9 cellular contexts compared by ENCODE assay signal in genomic region chr19:43774103-43774939, GRCh38. TPM values are rescaled to one million over a fixed set of nuclear protein-coding genes. Genes with fewer than 3 reads are reported as not detected.
DNase-seq lines count a peak whose midpoint lies in the region; ATAC-seq, FAIRE-seq and TF ChIP-seq lines count a peak whose summit lies in the region.
"Had no signal": no experiment of that assay in that cellular context is flagged by ENCODE, and none has a peak within 500 bp of the region (broad histone marks: within the 10 kb centered on the region; RNA-seq: fewer than 3 reads in every experiment).

No MANE protein-coding gene starts in this region.

- peaks cover 68% of the 10 kb centered on the region for H3K79me2 ChIP-seq in K562 (ENCODE audit: control insufficient read depth, insufficient read depth, low read length)

- TF ChIP-seq CTCF in K562 (IDR thresholded peaks at IDR 0.05 in 2 of 3, conservative IDR thresholded peaks at IDR 0.05 in 1 of 3; ENCODE audit: insufficient read depth in 2 of 3, low read depth in 1 of 3, low read length in 3 of 3) = peak; percentile 86 to 99 (median 99)

- H3K36me3 ChIP-seq in K562 (ENCODE audit: control insufficient read depth, insufficient read depth, low read length) = peaks cover 35% of the 10 kb centered on the region
- no peaks in the 10 kb centered on the region for H3K36me3 ChIP-seq in iPS DF 6.9 (ENCODE audit: control insufficient read depth, insufficient read depth, low read length)

- TF ChIP-seq RAD21 in K562 (CRISPR knock-in tag; conservative IDR thresholded peaks at IDR 0.05 in 1 of 2, IDR thresholded peaks at IDR 0.05 in 1 of 2) = peak; percentile 68 to 76

- H2AFZ ChIP-seq in K562 (ENCODE audit: low read depth, low read length) = peak overlapping the region; percentile 90

- in situ Hi-C loops in K562 (cut with MboI) = no loop called here

- intact Hi-C loops in K562 (cut with micrococcal nuclease) = loop anchor here (1.0 kb wide), 1 partner anchor 11 kb away; no protein-coding TSS in a partner anchor

- H3K4me1 ChIP-seq in K562 (replicated peaks in 1 of 2; ENCODE audit: control insufficient read depth in 2 of 2, insufficient read depth in 2 of 2, low read length in 2 of 2) (peaks cover 61 to 63% of the 10 kb centered on the region in 2 experiments), iPS DF 6.9 (ENCODE audit: control insufficient read depth, insufficient read depth, low read length) (peaks cover 1% of the 10 kb centered on the region; the same call in 1 of the 2 replicates)

- peak overlapping the region; percentile 95 for H3K27ac ChIP-seq in K562 (ENCODE audit: extremely low read depth, low read depth, low read length)
- H3K27ac ChIP-seq in iPS DF 6.9 (ENCODE audit: low read length) = no peak overlapping the region

- TF ChIP-seq POLR2A in K562 (conservative IDR thresholded peaks at IDR 0.05) = peak; percentile 65; the same call in 1 of the 2 replicates

- CTCF ChIA-PET in K562 (lab: Yijun Ruan, JAX; ENCODE audit: low intra/inter-chr PET ratio) = interaction anchor here (0.7 to 2.0 kb wide), 3 partner anchors 8 to 29 kb away, joined by 3 to 14 read pairs (median 4); no protein-coding TSS in a partner anchor

- H3K9me1 ChIP-seq in K562 (ENCODE audit: control insufficient read depth, insufficient read depth, low read length) = no peaks in the 10 kb centered on the region

- POLR2A ChIA-PET in K562 (lab: Yijun Ruan, JAX) = interaction anchor here (0.6 to 9.9 kb wide), 5 partner anchors 8 to 316 kb away, joined by 3 to 71 read pairs (median 16); partner anchors contain the start of gene SMG9

- peak overlapping the region; percentile 80 to 92 for H3K9ac ChIP-seq in K562 (ENCODE audit: insufficient read depth in 1 of 2, low read depth in 2 of 2, low read length in 2 of 2)

- H3K27me3 ChIP-seq in K562 (ENCODE audit: control insufficient read depth in 2 of 2, insufficient read depth in 2 of 2, low read length in 2 of 2) (no peaks in the 10 kb centered on the region), iPS DF 6.9 (ENCODE audit: control insufficient read depth, insufficient read depth, low read length) (peaks cover 11% of the 10 kb centered on the region; the same call in 1 of the 2 replicates)

- DNase-seq in ELR (ENCODE audit: low read depth) (peak; percentile 80), K562 (ENCODE audit: extremely low read depth in 1 of 4, low spot score in 3 of 4) (peak; percentile 96 to 98 (median 97)), iPS DF 6.9 (ENCODE audit: low read depth, low spot score) (no peak), retina (peak; percentile 89), NCI-H526 treated with DMSO at 0.1 percent for 48 hours (lab: John Stamatoyannopoulos, UW) (no peak), NCI-H1436 treated with DMSO at 0.1 percent for 48 hours (lab: John Stamatoyannopoulos, UW) (no peak)
- no peak for DNase-seq in central memory CD4-positive, alpha-beta T cell
- DNase-seq: NCI-H1048 had no signal

- no peaks in the 10 kb centered on the region for H4K20me1 ChIP-seq in K562 (replicated peaks; ENCODE audit: control insufficient read depth, insufficient read depth, low read length)

- TF ChIP-seq EP300 in K562 (IDR thresholded peaks at IDR 0.05; ENCODE audit: low read length) = peak; percentile 98

- no TSS peak for BruUV-seq in K562 (replicated peaks; lab: Mats Ljungman, UMichigan)

- peak overlapping the region; percentile 92 for H3K4me2 ChIP-seq in K562 (ENCODE audit: insufficient read depth, low read length)

- ATAC-seq in K562 (peak; percentile 88), HG02678 (IDR thresholded peaks at IDR 0.05; ENCODE audit: unreplicated experiment) (no peak)

- H3K4me3 ChIP-seq in K562 (peak overlapping the region; percentile 51), iPS DF 6.9 (ENCODE audit: low read length) (peak overlapping the region; percentile 19; the same call in 1 of the 2 replicates)

- WGBS in K562 (ENCODE audit: insufficient coverage, low coverage, missing lambda C conversion rate) = 2% methylated on average over 37 of the region's 63 CpGs
- WGBS in iPS DF 6.9 (ENCODE audit: insufficient coverage, insufficient read length) = no CpG with 5 or more reads among the region's 63 CpGs

- H3K9me3 ChIP-seq in K562 (replicated peaks; ENCODE audit: control insufficient read depth, insufficient read depth, low read depth, low read length) (no peaks in the 10 kb centered on the region), iPS DF 6.9 (ENCODE audit: control insufficient read depth, insufficient read depth, low read length) (no peaks in the 10 kb centered on the region)

- peak; percentile 79 for FAIRE-seq in K562 (lab: Jason Lieb, UNC)

RNA-seq across cellular contexts. Expression of gene KCNN4, which starts 6.5 kb away (rescaled TPM):
- 29.9 and 77.4 TPM in 2 replicates for total RNA-seq in K562 (2011; cell fraction: chromatin; rRNA removed; ENCODE audit: low replicate concordance)
- total RNA-seq in K562 (2011; cell fraction: nucleolus; rRNA removed) = 79.4 and 80.4 TPM in 2 replicates
- total RNA-seq in K562 (2011; cell fraction: nucleoplasm; rRNA removed) = 61.0 and 61.7 TPM in 2 replicates
- total RNA-seq in K562 (2014; rRNA removed) = 31.8 and 32.1 TPM in 2 replicates
- 9.2 and 10.7 TPM in 2 replicates for total RNA-seq in K562 (2014; rRNA removed; fragmentation: Illumina TruSeq; extraction: Trizol)
- 18.6 and 19.5 TPM in 2 replicates for total RNA-seq in K562 (2015; rRNA removed; fragmentation: Illumina TruSeq; extraction: Trizol)
- total RNA-seq in K562 (2021) = 26.6 and 28.6 TPM in 2 replicates
- 29.4 and 33.9 TPM in 2 replicates for polyA plus RNA-seq in K562 (2011; rRNA removed)
- polyA plus RNA-seq in K562 (2011; cell fraction: cytosol; rRNA removed) = 40.2 and 61.3 TPM in 2 replicates
- polyA plus RNA-seq in K562 (2011; cell fraction: nucleus; rRNA removed) = 111 and 177 TPM in 2 replicates
- 16.4 and 18.7 TPM in 2 replicates for polyA plus RNA-seq in K562 (2012)
- polyA plus RNA-seq in K562 (2014; fragmentation: Illumina TruSeq; extraction: Trizol) = 22.6 and 25.9 TPM in 2 replicates
- polyA plus RNA-seq in K562 (2014; fragmentation: Nextera tagmentation; extraction: Ambion mirVana) = 1 to 10 TPM in 1 of 2 experiments, under 1 TPM in 1; 0.53 to 2.0 TPM
- 37.6 and 37.7 TPM in 2 replicates for polyA plus RNA-seq in K562 (2014; rRNA removed)
- polyA minus RNA-seq in K562 (2011; rRNA and poly(A)+ RNA removed) = 18.4 and 22.7 TPM in 2 replicates
- 16.1 and 22.7 TPM in 2 replicates for polyA minus RNA-seq in K562 (2011; cell fraction: cytosol; rRNA and poly(A)+ RNA removed)
- polyA minus RNA-seq in K562 (2011; cell fraction: nucleus; rRNA and poly(A)+ RNA removed) = 26.3 and 27.8 TPM in 2 replicates

RNA-seq across cellular contexts. Expression of gene SMG9, which starts 19.6 kb away (rescaled TPM):
- total RNA-seq in K562 (2011; cell fraction: chromatin; rRNA removed; ENCODE audit: low replicate concordance) = 85.7 and 122 TPM in 2 replicates
- 58.7 and 72.8 TPM in 2 replicates for total RNA-seq in K562 (2011; cell fraction: nucleolus; rRNA removed)
- 73.1 and 75.7 TPM in 2 replicates for total RNA-seq in K562 (2011; cell fraction: nucleoplasm; rRNA removed)
- total RNA-seq in K562 (2014; rRNA removed) (38.6 and 40.2 TPM in 2 replicates), K562 (2014; rRNA removed; fragmentation: Illumina TruSeq; extraction: Trizol) (17.2 and 21.8 TPM in 2 replicates), K562 (2015; rRNA removed; fragmentation: Illumina TruSeq; extraction: Trizol) (39.6 and 40.4 TPM in 2 replicates), K562 (2021) (79.7 and 86.1 TPM in 2 replicates)
- polyA plus RNA-seq in K562 (2011; rRNA removed) (17.7 and 53.5 TPM in 2 replicates), K562 (2014; fragmentation: Illumina TruSeq; extraction: Trizol) (53.6 and 61.0 TPM in 2 replicates), K562 (2014; fragmentation: Nextera tagmentation; extraction: Ambion mirVana) (1 to 10 TPM; 1.7 to 3.9 TPM), K562 (2014; rRNA removed) (46.1 and 49.1 TPM in 2 replicates)
- polyA plus RNA-seq in K562 (2011; cell fraction: cytosol; rRNA removed) = 27.4 and 31.8 TPM in 2 replicates
- 122 and 124 TPM in 2 replicates for polyA plus RNA-seq in K562 (2011; cell fraction: nucleus; rRNA removed)
- 34.7 and 52.6 TPM in 2 replicates for polyA plus RNA-seq in K562 (2012)
- polyA minus RNA-seq in K562 (2011; rRNA and poly(A)+ RNA removed) = 14.1 and 14.6 TPM in 2 replicates
- 23.5 and 24.0 TPM in 2 replicates for polyA minus RNA-seq in K562 (2011; cell fraction: cytosol; rRNA and poly(A)+ RNA removed)
- 18.7 and 33.0 TPM in 2 replicates for polyA minus RNA-seq in K562 (2011; cell fraction: nucleus; rRNA and poly(A)+ RNA removed)

RNA-seq across cellular contexts. Expression of gene LYPD5, which starts 27.9 kb away (rescaled TPM):
- total RNA-seq in K562 (2011; cell fraction: chromatin; rRNA removed; ENCODE audit: low replicate concordance) = 0.42 and 1.1 TPM in 2 replicates
- 0.26 and 0.50 TPM in 2 replicates for total RNA-seq in K562 (2011; cell fraction: nucleolus; rRNA removed)
- total RNA-seq in K562 (2011; cell fraction: nucleoplasm; rRNA removed) = 0.15 TPM in 1 of 2 replicates, not detected in the other
- total RNA-seq in K562 (2014; rRNA removed) (0.20 TPM in 1 of 2 replicates, not detected in the other), K562 (2014; rRNA removed; fragmentation: Illumina TruSeq; extraction: Trizol) (0.13 TPM in 1 of 2 replicates, not detected in the other), K562 (2015; rRNA removed; fragmentation: Illumina TruSeq; extraction: Trizol) (0.19 and 0.22 TPM in 2 replicates), K562 (2021) (0.09 and 0.25 TPM in 2 replicates)
- polyA plus RNA-seq in K562 (2011; rRNA removed) (0.21 and 0.26 TPM in 2 replicates), K562 (2014; fragmentation: Illumina TruSeq; extraction: Trizol) (0.06 and 0.24 TPM in 2 replicates), K562 (2014; fragmentation: Nextera tagmentation; extraction: Ambion mirVana) (under 1 TPM in 1 of 2 experiments, not detected in 1; 0.03 TPM), K562 (2014; rRNA removed) (0.11 TPM in 1 of 2 replicates, not detected in the other)
- 0.16 and 0.39 TPM in 2 replicates for polyA plus RNA-seq in K562 (2011; cell fraction: cytosol; rRNA removed)
- 0.14 and 0.47 TPM in 2 replicates for polyA plus RNA-seq in K562 (2011; cell fraction: nucleus; rRNA removed)
- polyA plus RNA-seq in K562 (2012) = 0.09 and 0.25 TPM in 2 replicates
- 0.21 TPM in 2 replicates for polyA minus RNA-seq in K562 (2011; rRNA and poly(A)+ RNA removed)
- polyA minus RNA-seq in K562 (2011; cell fraction: cytosol; rRNA and poly(A)+ RNA removed) = not detected in 2 replicates
- polyA minus RNA-seq in K562 (2011; cell fraction: nucleus; rRNA and poly(A)+ RNA removed) = 0.22 and 0.54 TPM in 2 replicates

RNA-seq across cellular contexts. Expression of gene ZNF283, which starts 52.8 kb away (rescaled TPM):
- 18.2 and 43.1 TPM in 2 replicates for total RNA-seq in K562 (2011; cell fraction: chromatin; rRNA removed; ENCODE audit: low replicate concordance)
- 15.0 and 16.3 TPM in 2 replicates for total RNA-seq in K562 (2011; cell fraction: nucleolus; rRNA removed)
- total RNA-seq in K562 (2011; cell fraction: nucleoplasm; rRNA removed) = 19.9 and 37.9 TPM in 2 replicates
- total RNA-seq in K562 (2014; rRNA removed) (7.9 TPM in 2 replicates), K562 (2014; rRNA removed; fragmentation: Illumina TruSeq; extraction: Trizol) (19.5 and 21.3 TPM in 2 replicates), K562 (2015; rRNA removed; fragmentation: Illumina TruSeq; extraction: Trizol) (11.3 and 14.0 TPM in 2 replicates), K562 (2021) (10.3 and 10.7 TPM in 2 replicates)
- polyA plus RNA-seq in K562 (2011; rRNA removed) (7.3 and 9.8 TPM in 2 replicates), K562 (2014; fragmentation: Illumina TruSeq; extraction: Trizol) (6.2 and 7.0 TPM in 2 replicates), K562 (2014; fragmentation: Nextera tagmentation; extraction: Ambion mirVana) (10 to 100 TPM in 1 of 2 experiments, 1 to 10 TPM in 1; 6.0 to 11.1 TPM), K562 (2014; rRNA removed) (7.2 and 9.4 TPM in 2 replicates)
- 0.78 and 2.6 TPM in 2 replicates for polyA plus RNA-seq in K562 (2011; cell fraction: cytosol; rRNA removed)
- polyA plus RNA-seq in K562 (2011; cell fraction: nucleus; rRNA removed) = 7.9 and 12.9 TPM in 2 replicates
- 5.7 and 5.8 TPM in 2 replicates for polyA plus RNA-seq in K562 (2012)
- 21.0 and 25.4 TPM in 2 replicates for polyA minus RNA-seq in K562 (2011; rRNA and poly(A)+ RNA removed)
- polyA minus RNA-seq in K562 (2011; cell fraction: cytosol; rRNA and poly(A)+ RNA removed) = 4.3 and 6.1 TPM in 2 replicates
- 12.8 and 28.8 TPM in 2 replicates for polyA minus RNA-seq in K562 (2011; cell fraction: nucleus; rRNA and poly(A)+ RNA removed)

RNA-seq across cellular contexts. Expression of gene IRGC, which starts 58.4 kb away (rescaled TPM):
- total RNA-seq in K562 (2011; cell fraction: chromatin; rRNA removed; ENCODE audit: low replicate concordance) = not detected in 2 replicates
- total RNA-seq in K562 (2011; cell fraction: nucleolus; rRNA removed) = not detected in 2 replicates
- total RNA-seq in K562 (2011; cell fraction: nucleoplasm; rRNA removed) = not detected in 2 replicates
- total RNA-seq in K562 (2014; rRNA removed) (not detected in 2 replicates), K562 (2014; rRNA removed; fragmentation: Illumina TruSeq; extraction: Trizol) (not detected in 2 replicates), K562 (2015; rRNA removed; fragmentation: Illumina TruSeq; extraction: Trizol) (not detected in 2 replicates), K562 (2021) (not detected in 2 replicates)
- polyA plus RNA-seq in K562 (2011; rRNA removed) (not detected in 2 replicates), K562 (2014; fragmentation: Illumina TruSeq; extraction: Trizol) (not detected in 2 replicates), K562 (2014; fragmentation: Nextera tagmentation; extraction: Ambion mirVana) (not detected), K562 (2014; rRNA removed) (not detected in 2 replicates)
- polyA plus RNA-seq in K562 (2011; cell fraction: cytosol; rRNA removed) = not detected in 2 replicates
- not detected in 2 replicates for polyA plus RNA-seq in K562 (2011; cell fraction: nucleus; rRNA removed)
- polyA plus RNA-seq in K562 (2012) = not detected in 2 replicates
- not detected in 2 replicates for polyA minus RNA-seq in K562 (2011; rRNA and poly(A)+ RNA removed)
- polyA minus RNA-seq in K562 (2011; cell fraction: cytosol; rRNA and poly(A)+ RNA removed) = not detected in 2 replicates
- polyA minus RNA-seq in K562 (2011; cell fraction: nucleus; rRNA and poly(A)+ RNA removed) = not detected in 2 replicates

Comparison
In these comparisons a context has a peak if more than half of its experiments do, and no peak if none do; other contexts are left out.
1. DNase-seq: peak in ELR (single experiment), K562 (4 of 4) and retina (single experiment); none in iPS DF 6.9 (single experiment), central memory CD4-positive, alpha-beta T cell (single experiment), NCI-H526 treated with DMSO at 0.1 percent for 48 hours (single experiment) and NCI-H1436 treated with DMSO at 0.1 percent for 48 hours (single experiment).